Comparison of ENCODE assay signal across 10 cellular contexts in the genomic region with DNA sequence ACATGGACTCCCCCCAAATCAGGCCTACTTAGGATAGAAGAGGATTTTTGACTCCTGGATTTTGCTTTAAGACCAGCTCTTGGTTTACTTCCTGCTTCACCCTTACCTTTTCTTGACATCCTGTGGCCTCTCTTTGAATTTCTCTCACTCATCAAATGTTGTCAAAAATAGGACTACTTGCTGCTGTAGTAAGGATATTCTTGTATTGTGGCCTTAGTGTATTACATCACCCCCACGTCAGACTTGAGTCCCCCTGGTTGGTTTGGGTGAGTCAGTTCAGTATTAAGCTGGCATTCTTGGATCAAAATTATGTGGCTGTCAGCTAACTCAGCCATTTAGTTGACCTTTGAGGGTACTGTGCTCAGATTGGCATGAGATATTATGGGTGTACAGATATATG. TPM values are rescaled to one million over a fixed set of nuclear protein-coding genes. Genes with fewer than 3 reads are reported as not detected.
DNase-seq lines count a peak whose midpoint lies in the region; ATAC-seq and TF ChIP-seq lines count a peak whose summit lies in the region.
"Had no signal": no experiment of that assay in that cellular context is flagged by ENCODE, and none has a peak within 500 bp of the region (broad histone marks: within the 10 kb centered on the region; RNA-seq: fewer than 3 reads in every experiment).

No MANE protein-coding gene starts in this region.

- H3K27ac Mint-ChIP-seq in CD4-positive, alpha-beta memory T cell, result no peak overlapping the region
- no peak overlapping the region for H3K27ac Mint-ChIP-seq in activated CD4-positive, alpha-beta memory T cell treated with anti-CD3 and anti-CD28 coated beads for 36 hours

- no peak overlapping the region for H3K4me3 Mint-ChIP-seq in CD4-positive, alpha-beta memory T cell
- no peak overlapping the region for H3K4me3 Mint-ChIP-seq in activated CD4-positive, alpha-beta memory T cell treated with anti-CD3 and anti-CD28 coated beads for 36 hours

- POLR2A ChIA-PET in CD4-positive, alpha-beta memory T cell (lab: Charles Lee; ENCODE audit: partially characterized antibody), result interaction anchor here (2.5 kb wide), 1 partner anchor 17 kb away, joined by 16 read pairs; no protein-coding TSS in a partner anchor
- POLR2A ChIA-PET in activated CD4-positive, alpha-beta memory T cell treated with anti-CD3 and anti-CD28 coated beads for 36 hours (lab: Charles Lee), result interaction anchor here (0.7 kb wide), 2 partner anchors 17 to 137 kb away, joined by 3 to 5 read pairs; no protein-coding TSS in a partner anchor

- peaks cover 0 to 4% (median 0%) of the 10 kb centered on the region in 4 donors for H3K4me1 Mint-ChIP-seq in CD4-positive, alpha-beta memory T cell
- H3K4me1 Mint-ChIP-seq in activated CD4-positive, alpha-beta memory T cell treated with anti-CD3 and anti-CD28 coated beads for 36 hours (ENCODE audit: low read depth), result peaks cover 5% of the 10 kb centered on the region

- H3K36me3 ChIP-seq in CD4-positive, alpha-beta memory T cell (ENCODE audit: insufficient read depth, low read length), result no peaks in the 10 kb centered on the region
- no peaks in the 10 kb centered on the region for H3K36me3 ChIP-seq in kidney epithelial cell (ENCODE audit: control insufficient read depth, insufficient read depth, low read length)
- H3K36me3 ChIP-seq: ascending aorta had no signal

- CTCF ChIA-PET in CD4-positive, alpha-beta memory T cell (lab: Charles Lee; ENCODE audit: partially characterized antibody), result interaction anchor here (1.6 to 2.7 kb wide), 2 partner anchors 17 to 78 kb away, joined by 4 to 29 read pairs; partner anchors contain the start of gene BCL2L1
- CTCF ChIA-PET in activated CD4-positive, alpha-beta memory T cell treated with anti-CD3 and anti-CD28 coated beads for 36 hours (lab: Charles Lee), result interaction anchor here (1.0 to 4.8 kb wide), 4 partner anchors 16 to 170 kb away, joined by 3 to 34 read pairs (median 8); no protein-coding TSS in a partner anchor

- no peak overlapping the region for H3K4me3 ChIP-seq in CD4-positive, alpha-beta memory T cell (ENCODE audit: low read length in 2 of 2)
- peak overlapping the region; percentile 83 for H3K4me3 ChIP-seq in kidney epithelial cell (ENCODE audit: low read depth, low read length)

- DNase-seq in CD4-positive, alpha-beta memory T cell, result no peak
- DNase-seq in HT-29 (ENCODE audit: low spot score), result peak; percentile 47
- DNase-seq in activated CD4-positive, alpha-beta memory T cell treated with anti-CD3 and anti-CD28 coated beads for 36 hours, result peak; percentile 41
- no peak for DNase-seq in kidney epithelial cell (ENCODE audit: low read depth)
- no peak for DNase-seq in effector CD4-positive, alpha-beta T cell
- DNase-seq in NCI-H526 (lab: John Stamatoyannopoulos, UW), result no peak
- DNase-seq in medulla oblongata (ENCODE audit: extremely low spot score), result no peak

- no peaks in the 10 kb centered on the region for H3K27me3 Mint-ChIP-seq in CD4-positive, alpha-beta memory T cell
- no peaks in the 10 kb centered on the region for H3K27me3 Mint-ChIP-seq in activated CD4-positive, alpha-beta memory T cell treated with anti-CD3 and anti-CD28 coated beads for 36 hours

- H3K9me3 Mint-ChIP-seq in CD4-positive, alpha-beta memory T cell, result no peaks in the 10 kb centered on the region
- no peaks in the 10 kb centered on the region for H3K9me3 Mint-ChIP-seq in activated CD4-positive, alpha-beta memory T cell treated with anti-CD3 and anti-CD28 coated beads for 36 hours

- no peaks in the 10 kb centered on the region for H3K27me3 ChIP-seq in CD4-positive, alpha-beta memory T cell (ENCODE audit: insufficient read depth, low read length)
- no peaks in the 10 kb centered on the region for H3K27me3 ChIP-seq in kidney epithelial cell (ENCODE audit: control insufficient read depth, insufficient read depth, low read length)
- H3K27me3 ChIP-seq: ascending aorta had no signal

- no peaks in the 10 kb centered on the region for H3K36me3 Mint-ChIP-seq in CD4-positive, alpha-beta memory T cell
- peaks cover 8% of the 10 kb centered on the region for H3K36me3 Mint-ChIP-seq in activated CD4-positive, alpha-beta memory T cell treated with anti-CD3 and anti-CD28 coated beads for 36 hours

- intact Hi-C loops in CD4-positive, alpha-beta memory T cell (cut with micrococcal nuclease), result no loop called here
- intact Hi-C loops in activated CD4-positive, alpha-beta memory T cell treated with anti-CD3 and anti-CD28 coated beads for 36 hours (cut with micrococcal nuclease), result no loop called here

- no peak for TF ChIP-seq CTCF in kidney epithelial cell (IDR thresholded peaks at IDR 0.05; ENCODE audit: insufficient read depth, low read length, poor library complexity, severe bottlenecking)

- H3K9me3 ChIP-seq in CD4-positive, alpha-beta memory T cell (ENCODE audit: control insufficient read depth in 1 of 2, low read length in 2 of 2), result no peaks in the 10 kb centered on the region
- H3K9me3 ChIP-seq: ascending aorta had no signal

- no peak for ATAC-seq in GM18907 (IDR thresholded peaks at IDR 0.05; ENCODE audit: unreplicated experiment)

- H3K4me1 ChIP-seq in CD4-positive, alpha-beta memory T cell (ENCODE audit: insufficient read depth, low read length), result peaks cover 19% of the 10 kb centered on the region
- H3K4me1 ChIP-seq: parathyroid adenoma had no signal

- H3K27ac ChIP-seq in CD4-positive, alpha-beta memory T cell (ENCODE audit: low read depth, low read length), result peak overlapping the region; percentile 38
- H3K27ac ChIP-seq: ascending aorta, parathyroid adenoma had no signal

RNA-seq across cellular contexts. Expression of gene TPX2, which starts 1.1 kb away (rescaled TPM):
- under 1 TPM; 0.30 to 0.44 TPM for total RNA-seq in CD4-positive, alpha-beta memory T cell
- under 1 TPM; 0.76 to 0.85 TPM for polyA plus RNA-seq in CD4-positive, alpha-beta memory T cell
- 94.4 and 101 TPM in 2 replicates for total RNA-seq in HT-29 (2014; rRNA removed; shearing (Covaris generic))
- total RNA-seq in activated CD4-positive, alpha-beta memory T cell treated with anti-CD3 and anti-CD28 coated beads for 36 hours, result 100 to 1,000 TPM; 149 TPM
- total RNA-seq in kidney epithelial cell, result 16.0 and 16.1 TPM in 2 replicates
- total RNA-seq: ascending aorta had no signal

RNA-seq across cellular contexts. Expression of gene BCL2L1, which starts 17.5 kb away (rescaled TPM):
- 10 to 100 TPM; 20.3 to 20.8 TPM for total RNA-seq in CD4-positive, alpha-beta memory T cell
- 10 to 100 TPM; 22.8 to 26.1 TPM for polyA plus RNA-seq in CD4-positive, alpha-beta memory T cell
- 324 and 325 TPM in 2 replicates for total RNA-seq in HT-29 (2014; rRNA removed; shearing (Covaris generic))
- 100 to 1,000 TPM; 126 to 129 TPM for total RNA-seq in activated CD4-positive, alpha-beta memory T cell treated with anti-CD3 and anti-CD28 coated beads for 36 hours
- 252 and 283 TPM in 2 replicates for total RNA-seq in kidney epithelial cell

Comparison
In these comparisons a context has a peak if more than half of its experiments do, and no peak if none do; other contexts are left out.
1. DNase-seq: peak in HT-29 (single experiment) and activated CD4-positive, alpha-beta memory T cell treated with anti-CD3 and anti-CD28 coated beads for 36 hours (single experiment); none in CD4-positive, alpha-beta memory T cell (0 of 5), kidney epithelial cell (single experiment), effector CD4-positive, alpha-beta T cell (single experiment), NCI-H526 (0 of 2) and medulla oblongata (single experiment).
2. RNA of gene TPX2, which starts 1.1 kb away (total RNA-seq): 149 TPM in activated CD4-positive, alpha-beta memory T cell treated with anti-CD3 and anti-CD28 coated beads for 36 hours, 94.4 to 101 TPM in HT-29 and 16.0 to 16.1 TPM in kidney epithelial cell; 0.30 to 0.44 TPM in CD4-positive, alpha-beta memory T cell; every median in the first group is over 10 times any median in the second.
3. RNA of gene BCL2L1, which starts 17.5 kb away (total RNA-seq): 324 to 325 TPM in HT-29, 252 to 283 TPM in kidney epithelial cell and 126 to 129 TPM in activated CD4-positive, alpha-beta memory T cell treated with anti-CD3 and anti-CD28 coated beads for 36 hours; 20.3 to 20.8 TPM in CD4-positive, alpha-beta memory T cell; every median in the first group is over 4 times any median in the second.